In the genomic region with DNA sequence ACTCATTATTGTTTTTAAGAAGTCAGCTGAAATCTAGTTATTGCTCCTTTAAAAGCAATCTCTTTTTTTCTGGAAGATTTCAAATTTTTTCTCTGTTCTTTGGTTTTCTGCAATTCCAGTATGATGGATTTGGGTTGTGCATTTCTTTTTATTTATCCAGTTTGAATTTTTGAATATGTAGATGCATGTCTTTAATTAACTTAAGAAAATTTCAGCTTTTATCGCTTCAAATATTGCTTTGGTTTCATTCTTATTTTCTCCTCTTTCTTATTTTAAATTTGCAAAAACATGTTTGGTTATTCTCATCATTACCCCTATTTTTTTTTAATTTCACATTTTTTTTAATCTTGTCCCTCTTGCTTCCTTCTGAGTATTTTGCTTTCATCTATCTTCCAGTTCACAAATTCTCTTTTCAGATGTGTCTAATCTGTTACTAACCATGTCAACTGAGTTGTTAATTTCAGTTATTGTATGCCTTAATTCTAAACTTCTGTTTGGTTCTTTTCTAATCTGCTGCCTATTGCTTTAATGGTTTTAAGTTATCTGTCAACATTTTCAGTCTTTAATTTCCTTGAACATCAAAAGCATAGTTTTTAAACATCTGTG, we compare ENCODE assay signal across 16 cellular contexts.
"Had no signal": no experiment of that assay in that cellular context is flagged by ENCODE, and none has a peak within 500 bp of the region (broad histone marks: within the 10 kb centered on the region; RNA-seq: fewer than 3 reads in every experiment).

No MANE protein-coding gene starts in this region.

- ATAC-seq: Panc1 had no signal

- DNase-seq: IMR-90, Karpas-422, KG1, MG63, NCI-H1092, NCI-H1105 treated with DMSO at 0.1 percent for 48 hours, NCI-H1417 treated with DMSO at 0.1 percent for 48 hours, NCI-H1694 treated with DMSO at 0.1 percent for 48 hours, NCI-H1930, NCI-H226, NCI-H446, NCI-H524 treated with DMSO at 0.1 percent for 48 hours, NCI-H774 had no signal

- H3K36me3 ChIP-seq: MG63 had no signal

- H3K27ac ChIP-seq: HL-60, RWPE1 had no signal

- H3K27me3 ChIP-seq: MG63 had no signal

- H3K4me3 ChIP-seq: MG63 had no signal
